In the genomic region with DNA sequence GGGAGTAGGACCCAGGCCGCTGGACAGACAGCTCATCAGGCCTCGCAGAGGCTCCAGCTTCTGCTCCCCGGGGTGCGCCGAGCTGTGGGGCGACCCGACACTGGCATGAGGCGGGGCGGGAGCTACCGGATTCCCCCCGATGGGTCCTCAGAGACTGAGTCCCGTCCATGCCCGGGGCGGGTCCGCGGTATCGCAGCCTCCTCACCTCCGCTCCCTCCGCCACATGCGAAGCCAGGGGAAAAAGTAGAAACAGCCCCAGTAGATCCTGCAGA, we compare ENCODE assay signal across 8 cellular contexts. TPM values are rescaled to one million over a fixed set of nuclear protein-coding genes. Genes with fewer than 3 reads are reported as not detected.
DNase-seq lines count a peak whose midpoint lies in the region; ATAC-seq and TF ChIP-seq lines count a peak whose summit lies in the region.

No MANE protein-coding gene starts in this region.

- peak in 1 of 2 donors; percentile 32 for ATAC-seq in activated T-cell treated with anti-CD3 and anti-CD28 coated beads, Interleukin-2, amount 50 U/mL, for 4 hours

- peaks cover 7% of the 10 kb centered on the region for H3K4me1 ChIP-seq in Loucy (ENCODE audit: insufficient read depth, low read length, poor library complexity, severe bottlenecking)

- no peaks in the 10 kb centered on the region for H3F3A ChIP-seq in Loucy (ENCODE audit: low read depth)

- peak overlapping the region; percentile 43 for H3K9ac ChIP-seq in Loucy (ENCODE audit: low read depth, low read length, poor library complexity, severe bottlenecking)

- peak overlapping the region; percentile 76 for H2AFZ ChIP-seq in Loucy (ENCODE audit: low read length)

- TF ChIP-seq CTCF in Loucy (conservative IDR thresholded peaks at IDR 0.05; ENCODE audit: low read length) (no peak), retinal pigment epithelial cell (conservative IDR thresholded peaks at IDR 0.05; ENCODE audit: low read depth, low read length) (no peak)

- peak overlapping the region; percentile 62 for H3K4me2 ChIP-seq in Loucy (ENCODE audit: low read depth, low read length, poor library complexity, severe bottlenecking)

- DNase-seq in activated T-cell treated with anti-CD3 and anti-CD28 coated beads, Interleukin-2, amount 50 U/mL, for 4 hours = no peak
- DNase-seq in activated T-cell treated with anti-CD3 and anti-CD28 coated beads, Interleukin-2, amount 50 U/mL, for 1 hour = no peak
- DNase-seq in epithelial cell of prostate (ENCODE audit: low read depth, low spot score) (no peak), retinal pigment epithelial cell (ENCODE audit: low read depth) (no peak), DMS153 (lab: John Stamatoyannopoulos, UW) (no peak), GM19238 (ENCODE audit: insufficient read length, low spot score) (no peak), foreskin melanocyte (no peak)

- H3K27ac ChIP-seq in epithelial cell of prostate = peak overlapping the region; percentile 83

- H3K9me3 ChIP-seq in Loucy (ENCODE audit: insufficient read depth, low read depth, low read length) = no peaks in the 10 kb centered on the region

- H3K4me1 Mint-ChIP-seq in activated T-cell treated with anti-CD3 and anti-CD28 coated beads, Interleukin-2, amount 50 U/mL, for 4 hours (ENCODE audit: low read depth) = peaks cover 49% of the 10 kb centered on the region

- no peaks in the 10 kb centered on the region for H4K20me1 ChIP-seq in Loucy (ENCODE audit: insufficient read depth, low read length, poor library complexity, severe bottlenecking)

- peaks cover 9% of the 10 kb centered on the region for H3K9me3 Mint-ChIP-seq in activated T-cell treated with anti-CD3 and anti-CD28 coated beads, Interleukin-2, amount 50 U/mL, for 4 hours

- no peaks in the 10 kb centered on the region for H3K79me2 ChIP-seq in Loucy (ENCODE audit: insufficient read depth, low read length)

- no peaks in the 10 kb centered on the region for H3K9me2 ChIP-seq in Loucy (replicated peaks; ENCODE audit: low read depth, low read length)

- H3K4me3 ChIP-seq in Loucy (ENCODE audit: low read length, poor library complexity, severe bottlenecking) (peak overlapping the region; percentile 66), retinal pigment epithelial cell (ENCODE audit: low read length) (peak overlapping the region; percentile 57)

- no peaks in the 10 kb centered on the region for H3K27me3 ChIP-seq in Loucy (ENCODE audit: insufficient read depth, low read length, poor library complexity, severe bottlenecking)

- H3K36me3 ChIP-seq in Loucy (ENCODE audit: insufficient read depth, low read length) = no peaks in the 10 kb centered on the region

- H3K36me3 Mint-ChIP-seq in activated T-cell treated with anti-CD3 and anti-CD28 coated beads, Interleukin-2, amount 50 U/mL, for 4 hours (ENCODE audit: insufficient read depth) = peaks cover 16% of the 10 kb centered on the region

- H3K4me3 Mint-ChIP-seq in activated T-cell treated with anti-CD3 and anti-CD28 coated beads, Interleukin-2, amount 50 U/mL, for 4 hours = peak overlapping the region; percentile 83

- no peaks in the 10 kb centered on the region for H3K27me3 Mint-ChIP-seq in activated T-cell treated with anti-CD3 and anti-CD28 coated beads, Interleukin-2, amount 50 U/mL, for 4 hours (ENCODE audit: low read depth)

RNA-seq across cellular contexts. Expression of a gene that starts 2.6 kb away (rescaled TPM):
- under 1 TPM; 0.24 to 0.43 (median 0.26) TPM for total RNA-seq in activated T-cell treated with anti-CD3 and anti-CD28 coated beads, Interleukin-2, amount 50 U/mL, for 4 hours

RNA-seq across cellular contexts. Expression of a gene that starts 13.1 kb away (rescaled TPM):
- total RNA-seq in activated T-cell treated with anti-CD3 and anti-CD28 coated beads, Interleukin-2, amount 50 U/mL, for 4 hours = 10 to 100 TPM in 1 of 3 donors, 1 to 10 TPM in 2; 7.7 to 10.4 (median 8.8) TPM

RNA-seq across cellular contexts. Expression of a gene that starts 18.6 kb away (rescaled TPM):
- total RNA-seq in activated T-cell treated with anti-CD3 and anti-CD28 coated beads, Interleukin-2, amount 50 U/mL, for 4 hours = 10 to 100 TPM; 29.8 to 37.7 (median 30.3) TPM

RNA-seq across cellular contexts. Expression of a gene that starts 26.0 kb away (rescaled TPM):
- 1 to 10 TPM in 2 of 3 donors, under 1 TPM in 1; 0.82 to 1.1 (median 1.0) TPM for total RNA-seq in activated T-cell treated with anti-CD3 and anti-CD28 coated beads, Interleukin-2, amount 50 U/mL, for 4 hours

RNA-seq across cellular contexts. Expression of a gene that starts 27.5 kb away (rescaled TPM):
- 100 to 1,000 TPM; 120 to 128 (median 123) TPM for total RNA-seq in activated T-cell treated with anti-CD3 and anti-CD28 coated beads, Interleukin-2, amount 50 U/mL, for 4 hours
